ENCODE assay signal across 10 cellular contexts in genomic region chr15:60682115-60682514, GRCh38.
DNase-seq lines count a peak whose midpoint lies in the region; ATAC-seq, FAIRE-seq and TF ChIP-seq lines count a peak whose summit lies in the region.
"Had no signal": no experiment of that assay in that cellular context is flagged by ENCODE, and none has a peak within 500 bp of the region (broad histone marks: within the 10 kb centered on the region; RNA-seq: fewer than 3 reads in every experiment).

No MANE protein-coding gene starts in this region.

- TF ChIP-seq EP300 in gastroesophageal sphincter (IDR thresholded peaks at IDR 0.05), result no peak

- WGBS in gastroesophageal sphincter (ENCODE audit: low coverage in 1 of 2), 2 donors, result 85 to 92% methylated on average over 2 of the region's 2 CpGs

- peak; percentile 19 for DNase-seq in HS-27A (ENCODE audit: low read depth)
- peak; percentile 66 for DNase-seq in stromal cell of bone marrow (ENCODE audit: low read depth)
- no peak for DNase-seq in pons (ENCODE audit: low spot score)
- no peak for DNase-seq in frontal cortex (ENCODE audit: low spot score in 2 of 2)
- DNase-seq: activated T-cell treated with anti-CD3 and anti-CD28 coated beads, Interleukin-2, amount 50 U/mL, for 24 hours; Kasumi-1 had no signal

- no peak overlapping the region for H3K27ac ChIP-seq in gastroesophageal sphincter

- no peaks in the 10 kb centered on the region for H3K27me3 ChIP-seq in gastroesophageal sphincter

- no peaks in the 10 kb centered on the region for H3K36me3 ChIP-seq in gastroesophageal sphincter

- no peak for FAIRE-seq in frontal cortex (lab: Jason Lieb, UNC)
- FAIRE-seq: endometrium had no signal

- ATAC-seq in GM18867 (IDR thresholded peaks at IDR 0.05; ENCODE audit: unreplicated experiment) (peak; percentile 58), gastroesophageal sphincter (peak; percentile 62), GM21529 (IDR thresholded peaks at IDR 0.05; ENCODE audit: unreplicated experiment) (no peak)

- H3K4me1 ChIP-seq in gastroesophageal sphincter, result peaks cover 4 to 17% (median 5%) of the 10 kb centered on the region in 3 donors

- no peaks in the 10 kb centered on the region for H3K9me3 ChIP-seq in gastroesophageal sphincter

- TF ChIP-seq CTCF in gastroesophageal sphincter (IDR thresholded peaks at IDR 0.05), result no peak

- no peak for TF ChIP-seq POLR2A in gastroesophageal sphincter (IDR thresholded peaks at IDR 0.05)

- no peak overlapping the region for H3K4me3 ChIP-seq in gastroesophageal sphincter

Comparison
In these comparisons a context has a peak if more than half of its experiments do, and no peak if none do; other contexts are left out.
1. DNase-seq: peak in HS-27A (single experiment) and stromal cell of bone marrow (single experiment); none in pons (single experiment) and frontal cortex (0 of 2).